In genomic region chr13:21603531-21604448, GRCh38 we compare ENCODE assay signal across 1 cellular context.
TF ChIP-seq lines count a peak whose summit lies in the region.

MICU2 (minus strand) TSS chr13:21604170; CDS start chr13:21604148, 22 bp downstream.

TF ChIP-seq in HepG2, 621 proteins besides CTCF, POLR2A, EP300 and RAD21 (continued from another document and continues in another):
- TF ChIP-seq TCF7L2 (IDR thresholded peaks at IDR 0.05; ENCODE audit: low read depth, low read length) = no peak
- TF ChIP-seq FOXK2 (IDR thresholded peaks at IDR 0.05) = no peak
- TF ChIP-seq ZNF552 (CRISPR knock-in tag; IDR thresholded peaks at IDR 0.05; ENCODE audit: borderline replicate concordance) = no peak
- TF ChIP-seq NPAS2 (CRISPR knock-in tag; IDR thresholded peaks at IDR 0.05; ENCODE audit: borderline replicate concordance) = no peak
- TF ChIP-seq SIX4 (CRISPR knock-in tag; IDR thresholded peaks at IDR 0.05) = no peak
- peak; percentile 53; the same call in 1 of the 2 replicates for TF ChIP-seq ZNF614 (CRISPR knock-in tag; IDR thresholded peaks at IDR 0.05; ENCODE audit: borderline replicate concordance)
- TF ChIP-seq PHF8 (CRISPR knock-in tag; IDR thresholded peaks at IDR 0.05) = peak; percentile 98
- peak; percentile 97 for TF ChIP-seq ZNF501 (CRISPR knock-in tag; IDR thresholded peaks at IDR 0.05)
- TF ChIP-seq TRIM22 (IDR thresholded peaks at IDR 0.05) = no peak
- peak; percentile 92; the same call in 1 of the 2 replicates for TF ChIP-seq ZNF776 (CRISPR knock-in tag; IDR thresholded peaks at IDR 0.05)
- no peak for TF ChIP-seq GPBP1L1 (CRISPR knock-in tag; IDR thresholded peaks at IDR 0.05)
- TF ChIP-seq SNRNP70 (IDR thresholded peaks at IDR 0.05; ENCODE audit: low read depth, low read length) = no peak
- TF ChIP-seq EZH2 (conservative IDR thresholded peaks at IDR 0.05; ENCODE audit: low read depth, low read length) = no peak
- TF ChIP-seq CEBPB (IDR thresholded peaks at IDR 0.05; ENCODE audit: borderline replicate concordance, low read depth, low read length) = no peak
- peak; percentile 81; the same call in 1 of the 2 replicates for TF ChIP-seq EEA1 (CRISPR knock-in tag; IDR thresholded peaks at IDR 0.05; ENCODE audit: borderline replicate concordance)
- TF ChIP-seq ZNF333 (CRISPR knock-in tag; IDR thresholded peaks at IDR 0.05; ENCODE audit: borderline replicate concordance) = peak; percentile 79; the same call in 1 of the 2 replicates
- peak; percentile 99 for TF ChIP-seq ZNF563 (CRISPR knock-in tag; IDR thresholded peaks at IDR 0.05)
- TF ChIP-seq GATAD1 (CRISPR knock-in tag; IDR thresholded peaks at IDR 0.05) = peak; percentile 88
- TF ChIP-seq RERE (CRISPR knock-in tag; IDR thresholded peaks at IDR 0.05; ENCODE audit: low read depth) = no peak
- no peak for TF ChIP-seq ZNF354B (CRISPR knock-in tag; IDR thresholded peaks at IDR 0.05)
- no peak; the same call in 1 of the 2 replicates for TF ChIP-seq ZKSCAN8 (CRISPR knock-in tag; IDR thresholded peaks at IDR 0.05; ENCODE audit: borderline replicate concordance)
- TF ChIP-seq TEF (CRISPR knock-in tag; IDR thresholded peaks at IDR 0.05) = no peak
- no peak for TF ChIP-seq ZBTB1 (CRISPR knock-in tag; IDR thresholded peaks at IDR 0.05; ENCODE audit: borderline replicate concordance)
- TF ChIP-seq HINFP (CRISPR knock-in tag; IDR thresholded peaks at IDR 0.05; ENCODE audit: low read depth) = no peak
- no peak for TF ChIP-seq CHD4 (IDR thresholded peaks at IDR 0.05; ENCODE audit: borderline replicate concordance, low read length)
- TF ChIP-seq CCDC6 (CRISPR knock-in tag; IDR thresholded peaks at IDR 0.05) = peak; percentile 75; the same call in 1 of the 2 replicates
- TF ChIP-seq ZBTB43 (CRISPR knock-in tag; conservative IDR thresholded peaks at IDR 0.05) = no peak; the same call in 1 of the 2 replicates
- TF ChIP-seq ZEB1 (IDR thresholded peaks at IDR 0.05; ENCODE audit: insufficient replicate concordance, low read depth) = peak; percentile 51
- no peak for TF ChIP-seq CC2D1A (CRISPR knock-in tag; IDR thresholded peaks at IDR 0.05)
- 0 out of 2 replicates have a peak, but pooled peaks have one; percentile 21 for TF ChIP-seq ZBTB4 (CRISPR knock-in tag; IDR thresholded peaks at IDR 0.05; ENCODE audit: borderline replicate concordance)
- TF ChIP-seq ZNF720 (CRISPR knock-in tag; IDR thresholded peaks at IDR 0.05) = peak; percentile 59; the same call in 1 of the 2 replicates
- TF ChIP-seq SAFB2 (CRISPR knock-in tag; IDR thresholded peaks at IDR 0.05; ENCODE audit: borderline replicate concordance, low read depth) = peak; percentile 71; the same call in 1 of the 2 replicates
- peak; percentile 67; the same call in 1 of the 2 replicates for TF ChIP-seq ZNF724P (CRISPR knock-in tag; IDR thresholded peaks at IDR 0.05; ENCODE audit: borderline replicate concordance)
- peak; percentile 76 for TF ChIP-seq RFX3 (CRISPR knock-in tag; IDR thresholded peaks at IDR 0.05)
- no peak for TF ChIP-seq NONO (IDR thresholded peaks at IDR 0.05)
- TF ChIP-seq NONO (CRISPR knock-in tag; conservative IDR thresholded peaks at IDR 0.05) = peak; percentile 70; the same call in 1 of the 2 replicates
- TF ChIP-seq BRCA1 (CRISPR knock-in tag; IDR thresholded peaks at IDR 0.05) = no peak
- TF ChIP-seq ZNF44 (CRISPR knock-in tag; IDR thresholded peaks at IDR 0.05) = peak; percentile 43; the same call in 1 of the 2 replicates
- TF ChIP-seq ZHX1 (CRISPR knock-in tag; IDR thresholded peaks at IDR 0.05; ENCODE audit: low read depth) = peak; percentile 85
- peak; percentile 91 for TF ChIP-seq SALL1 (CRISPR knock-in tag; IDR thresholded peaks at IDR 0.05)
- no peak for TF ChIP-seq ZNF550 (CRISPR knock-in tag; IDR thresholded peaks at IDR 0.05; ENCODE audit: borderline replicate concordance)
- peak; percentile 83 for TF ChIP-seq SP4 (CRISPR knock-in tag; IDR thresholded peaks at IDR 0.05)
- no peak; the same call in 1 of the 2 replicates for TF ChIP-seq ARID3A (IDR thresholded peaks at IDR 0.05; ENCODE audit: low read depth, low read length)
- TF ChIP-seq ESRRA (CRISPR knock-in tag; IDR thresholded peaks at IDR 0.05; ENCODE audit: low read depth) = no peak
- peak; percentile 45 for TF ChIP-seq FOXO1 (CRISPR knock-in tag; IDR thresholded peaks at IDR 0.05)
- peak; percentile 53; the same call in 1 of the 2 replicates for TF ChIP-seq ZNF230 (CRISPR knock-in tag; IDR thresholded peaks at IDR 0.05)
